Comparison of ENCODE assay signal across 13 cellular contexts in genomic region chr3:186589856-186590579, GRCh38. TPM values are rescaled to one million over a fixed set of nuclear protein-coding genes. Genes with fewer than 3 reads are reported as not detected.
A peak's percentile ranks its signal among the peaks of the same experiment; 100 is the strongest.
DNase-seq lines count a peak whose midpoint lies in the region; ATAC-seq and TF ChIP-seq lines count a peak whose summit lies in the region.
"Had no signal": no experiment of that assay in that cellular context is flagged by ENCODE, and none has a peak within 500 bp of the region (broad histone marks: within the 10 kb centered on the region; RNA-seq: fewer than 3 reads in every experiment).

No MANE protein-coding gene starts in this region.

- H3K36me3 Mint-ChIP-seq in Caco-2 (ENCODE audit: insufficient read depth, unreplicated experiment), result peaks cover 11% of the 10 kb centered on the region
- peaks cover 2% of the 10 kb centered on the region for H3K36me3 Mint-ChIP-seq in activated CD8-positive, alpha-beta T cell treated with anti-CD3 and anti-CD28 coated beads, Interleukin-2, amount 10 ng/mL, durations not matched to agents 7 days and 5 days (ENCODE audit: low read depth)

- intact Hi-C loops in Caco-2 (cut with micrococcal nuclease; ENCODE audit: unreplicated experiment) (loop anchor here (1.0 to 2.0 kb wide), 5 partner anchors 9 to 231 kb away; partner anchors contain the start of gene DNAJB11), heart left ventricle (cut with DNase I) (loop anchor here in 1 of 10 donors (5.0 kb wide), 1 partner anchor 347 kb away; no protein-coding TSS in a partner anchor)

- H3K36me3 ChIP-seq in Caco-2 (ENCODE audit: control insufficient read depth, insufficient read depth, low read length), result no peaks in the 10 kb centered on the region
- peaks cover 0 to 19% (median 12%) of the 10 kb centered on the region in 9 donors for H3K36me3 ChIP-seq in heart left ventricle

- DNase-seq in Caco-2, result peak; percentile 48 to 74
- DNase-seq in HT1080 (ENCODE audit: low read depth), result peak; percentile 65
- no peak for DNase-seq in activated CD8-positive, alpha-beta T cell treated with anti-CD3 and anti-CD28 coated beads, Interleukin-2, amount 10 ng/mL, durations not matched to agents 7 days and 5 days
- peak; percentile 95 for DNase-seq in kidney tubule cell (ENCODE audit: low spot score)
- DNase-seq in NCI-H524 (lab: John Stamatoyannopoulos, UW), result no peak
- no peak for DNase-seq in heart left ventricle
- DNase-seq in NCI-H2029 (lab: John Stamatoyannopoulos, UW), result no peak
- no peak for DNase-seq in NCI-H345 treated with DMSO at 0.1 percent for 48 hours (lab: John Stamatoyannopoulos, UW; ENCODE audit: unreplicated experiment)
- DNase-seq: DMS79 treated with DMSO at 0.1 percent for 48 hours, NCI-H1092, posterior cingulate gyrus had no signal

- H3K4me3 ChIP-seq in Caco-2 (ENCODE audit: low read depth, low read length), result no peak overlapping the region
- H3K4me3 ChIP-seq in heart left ventricle, result no peak overlapping the region

- TF ChIP-seq POLR2A in heart left ventricle (IDR thresholded peaks at IDR 0.05), result no peak

- H3K9me3 Mint-ChIP-seq in Caco-2 (ENCODE audit: unreplicated experiment), result no peaks in the 10 kb centered on the region
- H3K9me3 Mint-ChIP-seq in activated CD8-positive, alpha-beta T cell treated with anti-CD3 and anti-CD28 coated beads, Interleukin-2, amount 10 ng/mL, durations not matched to agents 7 days and 5 days (ENCODE audit: insufficient read depth), result no peaks in the 10 kb centered on the region

- BruUV-seq in Caco-2 (replicated peaks; lab: Mats Ljungman, UMichigan), result no TSS peak

- H3K27ac Mint-ChIP-seq in Caco-2 (ENCODE audit: unreplicated experiment), result peak overlapping the region; percentile 63
- no peak overlapping the region for H3K27ac Mint-ChIP-seq in activated CD8-positive, alpha-beta T cell treated with anti-CD3 and anti-CD28 coated beads, Interleukin-2, amount 10 ng/mL, durations not matched to agents 7 days and 5 days

- H3K4me1 Mint-ChIP-seq in Caco-2 (ENCODE audit: low read depth, unreplicated experiment), result peaks cover 28% of the 10 kb centered on the region
- peaks cover 16% of the 10 kb centered on the region for H3K4me1 Mint-ChIP-seq in activated CD8-positive, alpha-beta T cell treated with anti-CD3 and anti-CD28 coated beads, Interleukin-2, amount 10 ng/mL, durations not matched to agents 7 days and 5 days (ENCODE audit: low read depth)

- H3K4me3 Mint-ChIP-seq in Caco-2 (ENCODE audit: unreplicated experiment), result no peak overlapping the region
- H3K4me3 Mint-ChIP-seq in activated CD8-positive, alpha-beta T cell treated with anti-CD3 and anti-CD28 coated beads, Interleukin-2, amount 10 ng/mL, durations not matched to agents 7 days and 5 days, result no peak overlapping the region

- TF ChIP-seq CTCF in Caco-2 (IDR thresholded peaks at IDR 0.05; ENCODE audit: insufficient read depth in 1 of 2, low read depth in 1 of 2, low read length in 1 of 2, severe bottlenecking in 1 of 2, unreplicated experiment in 1 of 2) (no peak), heart left ventricle (IDR thresholded peaks at IDR 0.05) (no peak)

- POLR2A ChIA-PET in Caco-2 (lab: Charles Lee), result interaction anchor here (0.6 to 1.6 kb wide), 2 partner anchors 20 to 913 kb away, joined by 6 read pairs; partner anchors contain the start of gene DNAJB11
- POLR2A ChIA-PET in activated CD8-positive, alpha-beta T cell treated with anti-CD3 and anti-CD28 coated beads, Interleukin-2, amount 10 ng/mL, durations not matched to agents 7 days and 5 days (lab: Charles Lee), result interaction anchor here (0.5 to 0.8 kb wide), 3 partner anchors 70 to 194 kb away, joined by 3 read pairs; partner anchors contain the start of gene EIF4A2

- peaks cover 62% of the 10 kb centered on the region for H3K4me1 ChIP-seq in Caco-2
- H3K4me1 ChIP-seq in heart left ventricle, result peaks cover 0 to 6% (median 0%) of the 10 kb centered on the region in 12 donors

- peak; percentile 26 for ATAC-seq in activated CD8-positive, alpha-beta T cell treated with anti-CD3 and anti-CD28 coated beads, Interleukin-2, amount 10 ng/mL, durations not matched to agents 7 days and 5 days
- no peak for ATAC-seq in heart left ventricle
- ATAC-seq: Panc1 had no signal

- no peaks in the 10 kb centered on the region for H3K27me3 ChIP-seq in Caco-2 (replicated peaks; ENCODE audit: control insufficient read depth, insufficient read depth, low read length)
- H3K27me3 ChIP-seq in heart left ventricle, result no peaks in the 10 kb centered on the region

- no peaks in the 10 kb centered on the region for H3K27me3 Mint-ChIP-seq in Caco-2 (ENCODE audit: insufficient read depth, unreplicated experiment)
- H3K27me3 Mint-ChIP-seq in activated CD8-positive, alpha-beta T cell treated with anti-CD3 and anti-CD28 coated beads, Interleukin-2, amount 10 ng/mL, durations not matched to agents 7 days and 5 days (ENCODE audit: low read depth), result peaks cover 2% of the 10 kb centered on the region

- H3K9me3 ChIP-seq in Caco-2 (no peaks in the 10 kb centered on the region), heart left ventricle (no peaks in the 10 kb centered on the region)

- no peak overlapping the region for H3K27ac ChIP-seq in heart left ventricle

- CTCF ChIA-PET in Caco-2 (lab: Charles Lee), result interaction anchor here (0.6 to 3.0 kb wide), 8 partner anchors 15 to 162 kb away, joined by 4 to 21 read pairs (median 5); no protein-coding TSS in a partner anchor
- CTCF ChIA-PET in activated CD8-positive, alpha-beta T cell treated with anti-CD3 and anti-CD28 coated beads, Interleukin-2, amount 10 ng/mL, durations not matched to agents 7 days and 5 days (lab: Charles Lee), result interaction anchor here (0.8 to 6.5 kb wide), 5 partner anchors 19 to 647 kb away, joined by 3 to 87 read pairs (median 4); partner anchors contain the start of gene AHSG

- 54 to 63% (median 57%) methylated on average over 5 of the region's 5 CpGs for WGBS in heart left ventricle, 4 donors

RNA-seq across cellular contexts. Expression of gene DNAJB11, which starts 19.5 kb away (rescaled TPM):
- total RNA-seq in Caco-2 (2022) (93.1 and 95.7 TPM in 2 replicates), heart left ventricle (10 to 100 TPM; 17.3 to 37.7 (median 25.2) TPM)
- 103 and 104 TPM in 2 replicates for total RNA-seq in HT1080 (2014; rRNA removed; shearing (Covaris generic))
- polyA plus RNA-seq in HT1080 (2015; cell fraction: cytosol; rRNA removed), result 96.1 and 103 TPM in 2 replicates
- 106 and 131 TPM in 2 replicates for polyA plus RNA-seq in HT1080 (2015; cell fraction: nucleus; rRNA removed)
- 10 to 100 TPM; 55.9 to 56.5 TPM for total RNA-seq in activated CD8-positive, alpha-beta T cell treated with anti-CD3 and anti-CD28 coated beads, Interleukin-2, amount 10 ng/mL, durations not matched to agents 7 days and 5 days
- 100 to 1,000 TPM in 1 of 2 donors, 10 to 100 TPM in 1; 33.7 to 151 TPM for polyA plus RNA-seq in heart left ventricle

RNA-seq across cellular contexts. Expression of gene AHSG, which starts 22.8 kb away (rescaled TPM):
- 222 and 237 TPM in 2 replicates for total RNA-seq in Caco-2 (2022)
- total RNA-seq in HT1080 (2014; rRNA removed; shearing (Covaris generic)), result 0.32 TPM in 1 of 2 replicates, not detected in the other
- polyA plus RNA-seq in HT1080 (2015; cell fraction: cytosol; rRNA removed), result 0.05 and 0.09 TPM in 2 replicates
- polyA plus RNA-seq in HT1080 (2015; cell fraction: nucleus; rRNA removed), result 0.12 and 0.44 TPM in 2 replicates
- total RNA-seq in activated CD8-positive, alpha-beta T cell treated with anti-CD3 and anti-CD28 coated beads, Interleukin-2, amount 10 ng/mL, durations not matched to agents 7 days and 5 days, result not detected
- total RNA-seq in heart left ventricle, result not detected
- polyA plus RNA-seq in heart left ventricle, result under 1 TPM in 1 of 2 donors, not detected in 1; 0.06 TPM
- total RNA-seq: endothelial cell of umbilical vein had no signal
- polyA plus RNA-seq: endothelial cell of umbilical vein had no signal

RNA-seq across cellular contexts. Expression of gene TBCCD1, which starts 22.9 kb away (rescaled TPM):
- total RNA-seq in Caco-2 (2022), result 14.5 and 14.7 TPM in 2 replicates
- total RNA-seq in HT1080 (2014; rRNA removed; shearing (Covaris generic)), result 21.8 and 28.3 TPM in 2 replicates
- polyA plus RNA-seq in HT1080 (2015; cell fraction: cytosol; rRNA removed), result 15.3 and 16.1 TPM in 2 replicates
- 19.0 and 19.1 TPM in 2 replicates for polyA plus RNA-seq in HT1080 (2015; cell fraction: nucleus; rRNA removed)
- 10 to 100 TPM; 19.4 to 20.1 TPM for total RNA-seq in activated CD8-positive, alpha-beta T cell treated with anti-CD3 and anti-CD28 coated beads, Interleukin-2, amount 10 ng/mL, durations not matched to agents 7 days and 5 days
- total RNA-seq in heart left ventricle, result 1 to 10 TPM; 6.2 to 9.8 (median 7.6) TPM
- polyA plus RNA-seq in heart left ventricle, result 10 to 100 TPM in 1 of 2 donors, 1 to 10 TPM in 1; 2.9 to 10.3 TPM

RNA-seq across cellular contexts. Expression of gene CRYGS, which starts 45.8 kb away (rescaled TPM):
- total RNA-seq in Caco-2 (2022) (1.6 and 3.2 TPM in 2 replicates), heart left ventricle (1 to 10 TPM in 2 of 9 donors, under 1 TPM in 6, not detected in 1; 0.18 to 1.6 (median 0.76) TPM)
- total RNA-seq in HT1080 (2014; rRNA removed; shearing (Covaris generic)), result 0.13 and 0.94 TPM in 2 replicates
- 0.12 TPM in 2 replicates for polyA plus RNA-seq in HT1080 (2015; cell fraction: cytosol; rRNA removed)
- polyA plus RNA-seq in HT1080 (2015; cell fraction: nucleus; rRNA removed), result 4.4 and 4.8 TPM in 2 replicates
- 1 to 10 TPM; 4.6 to 5.6 TPM for total RNA-seq in activated CD8-positive, alpha-beta T cell treated with anti-CD3 and anti-CD28 coated beads, Interleukin-2, amount 10 ng/mL, durations not matched to agents 7 days and 5 days
- 1 to 10 TPM in 1 of 2 donors, under 1 TPM in 1; 0.32 to 2.7 TPM for polyA plus RNA-seq in heart left ventricle

RNA-seq across cellular contexts. Expression of gene FETUB, which starts 50.2 kb away (rescaled TPM):
- total RNA-seq in Caco-2 (2022) (0.30 TPM in 1 of 2 replicates, not detected in the other), heart left ventricle (under 1 TPM in 1 of 9 donors, not detected in 8; 0.14 TPM)
- 1.8 and 1.9 TPM in 2 replicates for total RNA-seq in HT1080 (2014; rRNA removed; shearing (Covaris generic))
- polyA plus RNA-seq in HT1080 (2015; cell fraction: cytosol; rRNA removed), result 1.7 and 2.9 TPM in 2 replicates
- 1.3 and 2.4 TPM in 2 replicates for polyA plus RNA-seq in HT1080 (2015; cell fraction: nucleus; rRNA removed)
- not detected for total RNA-seq in activated CD8-positive, alpha-beta T cell treated with anti-CD3 and anti-CD28 coated beads, Interleukin-2, amount 10 ng/mL, durations not matched to agents 7 days and 5 days
- not detected for polyA plus RNA-seq in heart left ventricle
- total RNA-seq: endothelial cell of umbilical vein had no signal
- polyA plus RNA-seq: endothelial cell of umbilical vein had no signal

Comparison
In these comparisons a context has a peak if more than half of its experiments do, and no peak if none do; other contexts are left out.
1. DNase-seq: peak in Caco-2 (2 of 2), HT1080 (single experiment) and kidney tubule cell (single experiment); none in activated CD8-positive, alpha-beta T cell treated with anti-CD3 and anti-CD28 coated beads, Interleukin-2, amount 10 ng/mL, durations not matched to agents 7 days and 5 days (single experiment), NCI-H524 (0 of 2), heart left ventricle (0 of 5), NCI-H2029 (single experiment) and NCI-H345 treated with DMSO at 0.1 percent for 48 hours (single experiment).
2. RNA of gene AHSG, which starts 22.8 kb away (total RNA-seq): 222 to 237 TPM in Caco-2; 0.32 TPM in HT1080, not detected in activated CD8-positive, alpha-beta T cell treated with anti-CD3 and anti-CD28 coated beads, Interleukin-2, amount 10 ng/mL, durations not matched to agents 7 days and 5 days and not detected in heart left ventricle; every median in the first group is over 100 times any median in the second.